Comparison of ENCODE assay signal across 8 cellular contexts in genomic region chr11:20363149-20363499, GRCh38. TPM values are rescaled to one million over a fixed set of nuclear protein-coding genes. Genes with fewer than 3 reads are reported as not detected.
DNase-seq lines count a peak whose midpoint lies in the region; ATAC-seq and TF ChIP-seq lines count a peak whose summit lies in the region.

No MANE protein-coding gene starts in this region.

- H3K4me3 Mint-ChIP-seq in MCF 10A (ENCODE audit: unreplicated experiment) (peak overlapping the region; percentile 75), naive B cell (peak overlapping the region; percentile 90 to 97 (median 94))

- H3K4me3 ChIP-seq in BJ (ENCODE audit: low read depth, low read length): peak overlapping the region; percentile 63
- peak overlapping the region; percentile 53 for H3K4me3 ChIP-seq in HFF-Myc (replicated peaks; ENCODE audit: low read depth, low read length)

- DNase-seq in BJ (ENCODE audit: low read depth) (no peak), HFF-Myc (ENCODE audit: extremely low read depth, low read depth) (no peak), MCF 10A (ENCODE audit: unreplicated experiment) (no peak), naive B cell (no peak), NCI-H2107 treated with DMSO at 0.1 percent for 48 hours (lab: John Stamatoyannopoulos, UW; ENCODE audit: unreplicated experiment) (no peak), mesenteric fat pad (ENCODE audit: low spot score) (no peak), superior temporal gyrus (ENCODE audit: extremely low spot score) (no peak), NCI-H1436 treated with DMSO at 0.1 percent for 48 hours (lab: John Stamatoyannopoulos, UW) (no peak)

- no peaks in the 10 kb centered on the region for H3K36me3 ChIP-seq in BJ (ENCODE audit: control insufficient read depth, insufficient read depth, low read length)

- H3K36me3 Mint-ChIP-seq in MCF 10A (ENCODE audit: insufficient read depth, unreplicated experiment) (no peaks in the 10 kb centered on the region), naive B cell (peaks cover 8 to 11% of the 10 kb centered on the region in 2 donors)

- H3K4me1 Mint-ChIP-seq in MCF 10A (ENCODE audit: insufficient read depth, unreplicated experiment) (peaks cover 26% of the 10 kb centered on the region), naive B cell (peaks cover 36 to 55% (median 44%) of the 10 kb centered on the region in 3 donors)

- POLR2A ChIA-PET in BJ (lab: Charles Lee) (no interaction called here), MCF 10A (lab: Yijun Ruan, JAX) (interaction anchor here (0.6 to 3.4 kb wide), 8 partner anchors 8 to 494 kb away, joined by 3 to 28 read pairs (median 4); partner anchors contain the start of gene PRMT3)

- BruUV-seq in MCF 10A (replicated peaks; lab: Mats Ljungman, UMichigan): TSS peak; percentile 20

- TF ChIP-seq CTCF in BJ (IDR thresholded peaks at IDR 0.05; ENCODE audit: insufficient read depth, low read depth, low read length): no peak
- no peak for TF ChIP-seq CTCF in HFF-Myc (IDR thresholded peaks at IDR 0.05; ENCODE audit: low read depth, low read length, missing control alignments)
- TF ChIP-seq CTCF in MCF 10A (IDR thresholded peaks at IDR 0.05; ENCODE audit: unreplicated experiment): no peak

- H3K27me3 ChIP-seq in BJ (ENCODE audit: control insufficient read depth, insufficient read depth, low read length): no peaks in the 10 kb centered on the region

- peak overlapping the region; percentile 93 for H3K27ac Mint-ChIP-seq in MCF 10A (ENCODE audit: low read depth, unreplicated experiment)
- H3K27ac Mint-ChIP-seq in naive B cell: peak overlapping the region; percentile 41 to 97 (median 91)

- H3K9me3 Mint-ChIP-seq in MCF 10A (ENCODE audit: unreplicated experiment) (no peaks in the 10 kb centered on the region), naive B cell (peaks cover 0 to 9% (median 4%) of the 10 kb centered on the region in 7 donors)

- no peaks in the 10 kb centered on the region for H3K27me3 Mint-ChIP-seq in MCF 10A (ENCODE audit: insufficient read depth, unreplicated experiment)
- no peaks in the 10 kb centered on the region for H3K27me3 Mint-ChIP-seq in naive B cell

- CTCF ChIA-PET in BJ (lab: Yijun Ruan, JAX) (interaction anchor here (0.8 to 2.9 kb wide), 3 partner anchors 9 to 428 kb away, joined by 3 to 43 read pairs (median 5); no protein-coding TSS in a partner anchor), MCF 10A (lab: Yijun Ruan, JAX) (interaction anchor here (0.7 to 6.4 kb wide), 8 partner anchors 10 to 373 kb away, joined by 3 to 66 read pairs (median 4); no protein-coding TSS in a partner anchor)

- no peak for ATAC-seq in naive B cell (ENCODE audit: low read depth in 2 of 2)

- intact Hi-C loops in MCF 10A (cut with micrococcal nuclease): no loop called here

RNA-seq across cellular contexts. Expression of gene HTATIP2, which starts 0.4 kb away (rescaled TPM):
- 20.2 and 34.6 TPM in 2 replicates for polyA plus RNA-seq in BJ (2011; rRNA removed)
- polyA minus RNA-seq in BJ (2011; rRNA and poly(A)+ RNA removed): 8.4 and 10.8 TPM in 2 replicates
- 42.5 and 55.8 TPM in 2 replicates for total RNA-seq in MCF 10A (2022)
- 100 to 1,000 TPM in 1 of 6 donors, 10 to 100 TPM in 5; 57.9 to 113 (median 68.7) TPM for polyA plus RNA-seq in naive B cell (ENCODE audit: low read depth in 6 of 6)
- 38.9 TPM for total RNA-seq in mesenteric fat pad

RNA-seq across cellular contexts. Expression of gene PRMT3, which starts 24.4 kb away (rescaled TPM):
- polyA plus RNA-seq in BJ (2011; rRNA removed) (5.6 and 11.4 TPM in 2 replicates), naive B cell (ENCODE audit: low read depth in 6 of 6) (10 to 100 TPM in 3 of 6 donors, 1 to 10 TPM in 3; 5.8 to 17.1 (median 9.5) TPM)
- 4.8 and 6.2 TPM in 2 replicates for polyA minus RNA-seq in BJ (2011; rRNA and poly(A)+ RNA removed)
- total RNA-seq in MCF 10A (2022) (45.1 and 60.1 TPM in 2 replicates), mesenteric fat pad (13.5 TPM)
